Comparison of ENCODE assay signal across 1 cellular context in the genomic region with DNA sequence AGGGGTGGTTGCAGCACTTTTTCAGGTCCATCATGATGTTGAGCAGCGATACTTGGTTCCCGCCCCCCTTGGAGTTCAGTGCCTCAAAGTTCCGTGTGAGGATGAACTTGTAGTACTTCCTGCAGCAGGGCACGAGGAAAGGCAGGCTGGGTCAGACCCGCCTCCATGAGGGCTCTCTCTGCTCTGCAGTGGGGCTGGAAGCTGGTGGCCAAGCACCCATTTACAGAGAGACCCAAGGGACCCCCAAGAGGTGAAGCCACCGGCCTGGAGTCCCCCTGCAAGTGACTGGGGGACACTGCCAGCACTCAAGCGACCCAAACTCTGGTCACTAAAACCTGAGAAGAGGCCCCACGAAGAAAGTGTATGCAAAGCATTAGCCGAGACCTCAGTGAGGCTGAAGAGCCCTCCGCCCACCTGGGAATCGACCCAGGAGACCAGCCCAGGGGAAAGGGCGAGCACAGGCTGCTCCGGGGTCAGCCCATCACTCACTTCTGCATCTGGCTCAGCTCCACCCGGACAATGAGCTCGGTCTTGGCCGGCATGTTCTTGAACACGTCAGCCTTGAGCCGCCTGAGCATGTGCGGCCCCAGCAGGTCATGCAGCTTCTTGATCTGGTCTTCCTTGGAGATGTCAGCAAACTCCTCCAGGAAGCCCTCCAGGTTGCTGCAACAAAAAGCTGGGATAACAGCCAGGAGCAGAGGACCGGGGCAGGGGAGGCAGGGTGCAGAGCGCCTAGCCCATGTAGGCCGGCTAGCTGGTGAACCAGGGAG.
TF ChIP-seq lines count a peak whose summit lies in the region.

No MANE protein-coding gene starts in this region.

TF ChIP-seq in IMR-90, 13 proteins besides CTCF, POLR2A, EP300 and RAD21:
- no peak for TF ChIP-seq MAFK (IDR thresholded peaks at IDR 0.05; ENCODE audit: low read depth, low read length)
- TF ChIP-seq RCOR1 (IDR thresholded peaks at IDR 0.05; ENCODE audit: insufficient replicate concordance, low read length) = no peak
- no peak for TF ChIP-seq RFX5 (IDR thresholded peaks at IDR 0.05; ENCODE audit: low read depth, low read length)
- TF ChIP-seq, protein P1, sequence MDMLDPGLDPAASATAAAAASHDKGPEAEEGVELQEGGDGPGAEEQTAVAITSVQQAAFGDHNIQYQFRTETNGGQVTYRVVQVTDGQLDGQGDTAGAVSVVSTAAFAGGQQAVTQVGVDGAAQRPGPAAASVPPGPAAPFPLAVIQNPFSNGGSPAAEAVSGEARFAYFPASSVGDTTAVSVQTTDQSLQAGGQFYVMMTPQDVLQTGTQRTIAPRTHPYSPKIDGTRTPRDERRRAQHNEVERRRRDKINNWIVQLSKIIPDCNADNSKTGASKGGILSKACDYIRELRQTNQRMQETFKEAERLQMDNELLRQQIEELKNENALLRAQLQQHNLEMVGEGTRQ (IDR thresholded peaks at IDR 0.05; ENCODE audit: low read depth, low read length) = no peak
- no peak for TF ChIP-seq BHLHE40 (IDR thresholded peaks at IDR 0.05; ENCODE audit: low read depth, low read length)
- TF ChIP-seq CEBPB (IDR thresholded peaks at IDR 0.05; ENCODE audit: low read depth, low read length) = no peak
- TF ChIP-seq FOS (IDR thresholded peaks at IDR 0.05; ENCODE audit: low read depth, low read length) = no peak
- TF ChIP-seq ELK1 (IDR thresholded peaks at IDR 0.05; ENCODE audit: borderline replicate concordance, low read depth, low read length) = no peak
- no peak for TF ChIP-seq SMC3 (IDR thresholded peaks at IDR 0.05; ENCODE audit: low read depth, low read length)
- no peak for TF ChIP-seq MXI1 (IDR thresholded peaks at IDR 0.05; ENCODE audit: borderline replicate concordance, low read depth, low read length)
- TF ChIP-seq MAZ (IDR thresholded peaks at IDR 0.05; ENCODE audit: borderline replicate concordance, low read depth, low read length) = no peak
- TF ChIP-seq NFE2L2 (IDR thresholded peaks at IDR 0.05; ENCODE audit: low read depth, low read length) = no peak
- no peak for TF ChIP-seq CHD1 (IDR thresholded peaks at IDR 0.05; ENCODE audit: low read depth, low read length)
